In genomic region chr2:127471286-127471983, GRCh38 we compare ENCODE assay signal across 15 cellular contexts. TPM values are rescaled to one million over a fixed set of nuclear protein-coding genes. Genes with fewer than 3 reads are reported as not detected.
A peak's percentile ranks its signal among the peaks of the same experiment; 100 is the strongest.
DNase-seq lines count a peak whose midpoint lies in the region; ATAC-seq, FAIRE-seq and TF ChIP-seq lines count a peak whose summit lies in the region.
"Had no signal": no experiment of that assay in that cellular context is flagged by ENCODE, and none has a peak within 500 bp of the region (broad histone marks: within the 10 kb centered on the region; RNA-seq: fewer than 3 reads in every experiment).

No MANE protein-coding gene starts in this region.

- TF ChIP-seq RAD21 in HepG2 (CRISPR knock-in tag; IDR thresholded peaks at IDR 0.05) = no peak

- TF ChIP-seq POLR2A in HepG2 (IDR thresholded peaks at IDR 0.05; ENCODE audit: insufficient read depth in 1 of 2, low read depth in 2 of 2, low read length in 2 of 2) = no peak

- no TSS peak for BruUV-seq in PC-3 (replicated peaks; lab: Mats Ljungman, UMichigan)
- no TSS peak for BruUV-seq in HepG2 (replicated peaks; lab: Mats Ljungman, UMichigan)

- no peaks in the 10 kb centered on the region for H3K27me3 ChIP-seq in PC-3 (ENCODE audit: low read length)
- no peaks in the 10 kb centered on the region for H3K27me3 ChIP-seq in HepG2 (ENCODE audit: control insufficient read depth in 1 of 2, insufficient read depth in 2 of 2, low read length in 2 of 2)
- H3K27me3 ChIP-seq: BLaER1 treated with 17β-estradiol and CSF1 and Interleukin-3, amounts not matched to agents 10 nM and 100 nM had no signal

- POLR2A ChIA-PET in PC-3 (lab: Charles Lee; ENCODE audit: unreplicated experiment) = no interaction called here
- POLR2A ChIA-PET in HepG2 (lab: Yijun Ruan, JAX) = interaction anchor here (1.3 to 3.0 kb wide), 2 partner anchors 16 to 63 kb away, joined by 4 to 13 read pairs; no protein-coding TSS in a partner anchor

- H3K36me3 Mint-ChIP-seq in progenitor cell of endocrine pancreas (ENCODE audit: insufficient read depth) = peaks cover 22% of the 10 kb centered on the region

- 96% methylated on average over 4 of the region's 4 CpGs for WGBS in HepG2 (ENCODE audit: low lambda C conversion rate)

- H3K36me3 ChIP-seq in PC-3 (ENCODE audit: low read depth, low read length) (peaks cover 3% of the 10 kb centered on the region; the same call in 1 of the 2 replicates), HepG2 (replicated peaks in 1 of 2; ENCODE audit: control insufficient read depth in 1 of 2, insufficient read depth in 2 of 2, low read length in 2 of 2) (no peaks in the 10 kb centered on the region; a peak in 1 of 5 replicates)

- peak; percentile 42 for DNase-seq in HuH-7 (ENCODE audit: low spot score)
- DNase-seq in PC-3 = no peak
- DNase-seq in HepG2 (ENCODE audit: low spot score) = no peak
- no peak for DNase-seq in progenitor cell of endocrine pancreas (ENCODE audit: low spot score, unreplicated experiment)
- DNase-seq in stimulated activated naive CD4-positive, alpha-beta T cell (lab: John Stamatoyannopoulos, UW) = no peak
- DNase-seq in activated CD4-positive, alpha-beta T cell treated with anti-CD3 and anti-CD28 coated beads, Interleukin-2, amount 50 U/mL, for 1 hour = no peak
- DNase-seq in AG20443 (ENCODE audit: low spot score) = no peak
- DNase-seq: 8988T; CD4-positive, CD25-positive, alpha-beta regulatory T cell; DMS53; HCEC 1CT; HFFc6 had no signal

- H3K4me1 Mint-ChIP-seq in progenitor cell of endocrine pancreas (ENCODE audit: low read depth) = no peaks in the 10 kb centered on the region

- H3K9me3 Mint-ChIP-seq in progenitor cell of endocrine pancreas (ENCODE audit: low read depth) = peaks cover 6% of the 10 kb centered on the region

- no peak overlapping the region for H2AFZ ChIP-seq in PC-3 (ENCODE audit: low read length)
- no peak overlapping the region for H2AFZ ChIP-seq in HepG2 (ENCODE audit: low read length)

- intact Hi-C loops in PC-3 (cut with micrococcal nuclease) (no loop called here), HepG2 (cut with micrococcal nuclease; ENCODE audit: unreplicated experiment) (no loop called here)

- H3K27ac ChIP-seq in PC-3 (ENCODE audit: low read length) (no peak overlapping the region), HepG2 (ENCODE audit: extremely low read length, insufficient read depth, low read length) (no peak overlapping the region)
- H3K27ac ChIP-seq: BLaER1 treated with 17β-estradiol and CSF1 and Interleukin-3, amounts not matched to agents 10 nM and 100 nM; HL-60 had no signal

- H3K4me3 Mint-ChIP-seq in progenitor cell of endocrine pancreas (ENCODE audit: low read depth) = no peak overlapping the region
- H3K4me3 Mint-ChIP-seq: CD4-positive, CD25-positive, alpha-beta regulatory T cell; HFFc6 had no signal

- H3K9ac ChIP-seq in PC-3 (ENCODE audit: low read length) = no peak overlapping the region
- H3K9ac ChIP-seq in HepG2 (ENCODE audit: insufficient read depth, low read depth, low read length) = no peak overlapping the region
- H3K9ac ChIP-seq: BLaER1 treated with 17β-estradiol and CSF1 and Interleukin-3, amounts not matched to agents 10 nM and 100 nM had no signal

- H3K9me3 ChIP-seq in PC-3 (ENCODE audit: low read length) = no peaks in the 10 kb centered on the region
- H3K9me3 ChIP-seq in HepG2 (ENCODE audit: low read length) = no peaks in the 10 kb centered on the region

- H3K79me2 ChIP-seq in PC-3 (ENCODE audit: low read length) = no peaks in the 10 kb centered on the region
- H3K79me2 ChIP-seq in HepG2 (ENCODE audit: insufficient read depth, low read length) = no peaks in the 10 kb centered on the region

- H3K4me1 ChIP-seq in PC-3 (ENCODE audit: insufficient read depth, low read length) = no peaks in the 10 kb centered on the region
- peaks cover 25% of the 10 kb centered on the region for H3K4me1 ChIP-seq in HepG2 (ENCODE audit: insufficient read depth, low read length)
- H3K4me1 ChIP-seq: BLaER1 treated with 17β-estradiol and CSF1 and Interleukin-3, amounts not matched to agents 10 nM and 100 nM had no signal

- no peaks in the 10 kb centered on the region for H3F3A ChIP-seq in PC-3 (ENCODE audit: low read length, unreplicated experiment)

- ATAC-seq in PC-3 (peak; percentile 40), HepG2 (peak; percentile 27), HG03521 (IDR thresholded peaks at IDR 0.05; ENCODE audit: unreplicated experiment) (no peak)

- no peak overlapping the region for H3K4me3 ChIP-seq in PC-3 (ENCODE audit: low read length)
- H3K4me3 ChIP-seq in HepG2 (replicated peaks in 1 of 3; ENCODE audit: insufficient read depth in 1 of 3, low read depth in 2 of 3, low read length in 3 of 3) = no peak overlapping the region
- H3K4me3 ChIP-seq: BLaER1 treated with 17β-estradiol and CSF1 and Interleukin-3, amounts not matched to agents 10 nM and 100 nM had no signal

- in situ Hi-C loops in HepG2 (cut with HindIII; ENCODE audit: extremely low pct_ligation_motif_present, low pct_unique_long_range_greater_than_20kb) = no loop called here

- no peak for TF ChIP-seq EP300 in HepG2 (IDR thresholded peaks at IDR 0.05; ENCODE audit: low read depth in 2 of 2, low read length in 2 of 2)
- TF ChIP-seq EP300 in HepG2 (CRISPR knock-in tag; IDR thresholded peaks at IDR 0.05; ENCODE audit: borderline replicate concordance) = no peak

- CTCF ChIA-PET in PC-3 (lab: Charles Lee) = no interaction called here
- CTCF ChIA-PET in HepG2 (lab: Yijun Ruan, JAX; ENCODE audit: low intra/inter-chr PET ratio, low total read pairs) = no interaction called here

- H3K9me2 ChIP-seq in PC-3 (replicated peaks; ENCODE audit: low read length) = no peaks in the 10 kb centered on the region

- FAIRE-seq in HepG2 (lab: Jason Lieb, UNC) = no peak

- no peaks in the 10 kb centered on the region for H3K27me3 Mint-ChIP-seq in progenitor cell of endocrine pancreas
- H3K27me3 Mint-ChIP-seq: CD4-positive, CD25-positive, alpha-beta regulatory T cell had no signal

- no peak for TF ChIP-seq CTCF in PC-3 (conservative IDR thresholded peaks at IDR 0.05; ENCODE audit: low read depth, low read length)
- no peak for TF ChIP-seq CTCF in HepG2 (CRISPR knock-in tag; IDR thresholded peaks at IDR 0.05)
- no peak for TF ChIP-seq CTCF in progenitor cell of endocrine pancreas (IDR thresholded peaks at IDR 0.05; ENCODE audit: unreplicated experiment)

- peak overlapping the region; percentile 27 for H3K27ac Mint-ChIP-seq in progenitor cell of endocrine pancreas
- H3K27ac Mint-ChIP-seq: HFFc6 had no signal

- H3K4me2 ChIP-seq in PC-3 (ENCODE audit: low read length) (no peak overlapping the region), HepG2 (ENCODE audit: low read depth, low read length) (no peak overlapping the region)
- H3K4me2 ChIP-seq: BLaER1 treated with 17β-estradiol and CSF1 and Interleukin-3, amounts not matched to agents 10 nM and 100 nM had no signal

- H4K20me1 ChIP-seq in PC-3 (ENCODE audit: low read length) (no peaks in the 10 kb centered on the region), HepG2 (ENCODE audit: insufficient read depth, low read length) (no peaks in the 10 kb centered on the region)
- H4K20me1 ChIP-seq: BLaER1 treated with 17β-estradiol and CSF1 and Interleukin-3, amounts not matched to agents 10 nM and 100 nM had no signal

RNA-seq across cellular contexts. Expression of gene PROC, which starts 53.2 kb away (rescaled TPM):
- 0.35 and 0.58 TPM in 2 replicates for total RNA-seq in PC-3 (2014; rRNA removed)
- total RNA-seq in HepG2 (2016; rRNA removed; fragmentation: Illumina TruSeq; extraction: Trizol) = 52.1 and 134 TPM in 2 replicates
- 19.2 and 23.2 TPM in 2 replicates for total RNA-seq in HepG2 (2016; cell fraction: cytosol; rRNA removed; fragmentation: Illumina TruSeq; extraction: Trizol; ENCODE audit: low read depth)
- total RNA-seq in HepG2 (2016; cell fraction: insoluble cytoplasmic fraction; rRNA removed; fragmentation: Illumina TruSeq; extraction: Trizol) = 49.9 and 134 TPM in 2 replicates
- total RNA-seq in HepG2 (2016; cell fraction: membrane; rRNA removed; fragmentation: Illumina TruSeq; extraction: Trizol) = 37.4 and 38.6 TPM in 2 replicates
- 166 and 178 TPM in 2 replicates for total RNA-seq in HepG2 (2016; cell fraction: nucleus; rRNA removed; fragmentation: Illumina TruSeq; extraction: Trizol)
- 185 and 266 TPM in 2 replicates for polyA plus RNA-seq in HepG2 (2011; rRNA removed)
- polyA plus RNA-seq in HepG2 (2011; cell fraction: cytosol; rRNA removed) = 113 and 166 TPM in 2 replicates
- 1,267 and 1,304 TPM in 2 replicates for polyA plus RNA-seq in HepG2 (2011; cell fraction: nucleus; rRNA removed)
- polyA plus RNA-seq in HepG2 (2012) = 232 and 321 TPM in 2 replicates
- polyA plus RNA-seq in HepG2 (2016; cell fraction: cytosol; fragmentation: Illumina TruSeq; extraction: Trizol; ENCODE audit: low read depth) = 17.2 and 19.9 TPM in 2 replicates
- polyA plus RNA-seq in HepG2 (2016; cell fraction: insoluble cytoplasmic fraction; fragmentation: Illumina TruSeq; extraction: Trizol; ENCODE audit: low read depth) = 48.9 and 49.8 TPM in 2 replicates
- polyA plus RNA-seq in HepG2 (2016; cell fraction: membrane; fragmentation: Illumina TruSeq; extraction: Trizol; ENCODE audit: low read depth) = 22.9 and 24.9 TPM in 2 replicates
- 354 and 380 TPM in 2 replicates for polyA plus RNA-seq in HepG2 (2016; cell fraction: nucleus; fragmentation: Illumina TruSeq; extraction: Trizol; ENCODE audit: insufficient read depth, low read depth)
- polyA minus RNA-seq in HepG2 (2011; rRNA and poly(A)+ RNA removed; ENCODE audit: low replicate concordance) = 241 TPM in 1 of 2 replicates, not detected in the other
- polyA minus RNA-seq in HepG2 (2011; cell fraction: cytosol; rRNA and poly(A)+ RNA removed) = 64.7 and 65.5 TPM in 2 replicates
- 172 and 188 TPM in 2 replicates for polyA minus RNA-seq in HepG2 (2011; cell fraction: nucleus; rRNA and poly(A)+ RNA removed)
- 18.7 and 25.3 TPM in 2 replicates for total RNA-seq in progenitor cell of endocrine pancreas
- total RNA-seq: CD4-positive, CD25-positive, alpha-beta regulatory T cell; HFFc6 had no signal

RNA-seq across cellular contexts. Expression of gene IWS1, which starts 54.9 kb away (rescaled TPM):
- total RNA-seq in PC-3 (2014; rRNA removed) = 51.4 and 63.6 TPM in 2 replicates
- total RNA-seq in HepG2 (2016; rRNA removed; fragmentation: Illumina TruSeq; extraction: Trizol) = 62.3 and 90.2 TPM in 2 replicates
- 6.7 and 7.7 TPM in 2 replicates for total RNA-seq in HepG2 (2016; cell fraction: cytosol; rRNA removed; fragmentation: Illumina TruSeq; extraction: Trizol; ENCODE audit: low read depth)
- 62.9 and 85.5 TPM in 2 replicates for total RNA-seq in HepG2 (2016; cell fraction: insoluble cytoplasmic fraction; rRNA removed; fragmentation: Illumina TruSeq; extraction: Trizol)
- total RNA-seq in HepG2 (2016; cell fraction: membrane; rRNA removed; fragmentation: Illumina TruSeq; extraction: Trizol) = 17.1 and 18.1 TPM in 2 replicates
- 52.7 and 54.8 TPM in 2 replicates for total RNA-seq in HepG2 (2016; cell fraction: nucleus; rRNA removed; fragmentation: Illumina TruSeq; extraction: Trizol)
- polyA plus RNA-seq in HepG2 (2011; rRNA removed) = 25.7 and 28.9 TPM in 2 replicates
- polyA plus RNA-seq in HepG2 (2011; cell fraction: cytosol; rRNA removed) = 16.1 and 24.8 TPM in 2 replicates
- polyA plus RNA-seq in HepG2 (2011; cell fraction: nucleus; rRNA removed) = 17.9 and 22.5 TPM in 2 replicates
- polyA plus RNA-seq in HepG2 (2012) = 43.1 and 48.6 TPM in 2 replicates
- polyA plus RNA-seq in HepG2 (2016; cell fraction: cytosol; fragmentation: Illumina TruSeq; extraction: Trizol; ENCODE audit: low read depth) = 4.3 and 4.7 TPM in 2 replicates
- 87.1 and 88.3 TPM in 2 replicates for polyA plus RNA-seq in HepG2 (2016; cell fraction: insoluble cytoplasmic fraction; fragmentation: Illumina TruSeq; extraction: Trizol; ENCODE audit: low read depth)
- polyA plus RNA-seq in HepG2 (2016; cell fraction: membrane; fragmentation: Illumina TruSeq; extraction: Trizol; ENCODE audit: low read depth) = 9.9 and 10.2 TPM in 2 replicates
- 60.9 and 64.3 TPM in 2 replicates for polyA plus RNA-seq in HepG2 (2016; cell fraction: nucleus; fragmentation: Illumina TruSeq; extraction: Trizol; ENCODE audit: insufficient read depth, low read depth)
- polyA minus RNA-seq in HepG2 (2011; rRNA and poly(A)+ RNA removed; ENCODE audit: low replicate concordance) = 7.4 and 11.6 TPM in 2 replicates
- 28.7 and 30.0 TPM in 2 replicates for polyA minus RNA-seq in HepG2 (2011; cell fraction: cytosol; rRNA and poly(A)+ RNA removed)
- 43.5 and 63.2 TPM in 2 replicates for polyA minus RNA-seq in HepG2 (2011; cell fraction: nucleus; rRNA and poly(A)+ RNA removed)
- 60.4 and 61.2 TPM in 2 replicates for total RNA-seq in progenitor cell of endocrine pancreas

Comparison
In these comparisons a context has a peak if more than half of its experiments do, and no peak if none do; other contexts are left out.
1. RNA of gene PROC, which starts 53.2 kb away (total RNA-seq): 19.2 to 178 TPM in HepG2 and 18.7 to 25.3 TPM in progenitor cell of endocrine pancreas; 0.35 to 0.58 TPM in PC-3; every median in the first group is over 10 times any median in the second.